ENCODE assay signal across 19 cellular contexts in genomic region chr11:44749160-44749559, GRCh38.
"Had no signal": no experiment of that assay in that cellular context is flagged by ENCODE, and none has a peak within 500 bp of the region (broad histone marks: within the 10 kb centered on the region; RNA-seq: fewer than 3 reads in every experiment).

No MANE protein-coding gene starts in this region.

- H3K27ac Mint-ChIP-seq: activated CD8-positive, alpha-beta T cell treated with anti-CD3 and anti-CD28 coated beads, Interleukin-2, amount 10 ng/mL, durations not matched to agents 7 days and 5 days; activated naive CD4-positive, alpha-beta T cell treated with anti-CD3 and anti-CD28 coated beads, Interleukin-2, amount 50 U/mL, for 72 hours; activated T-cell treated with anti-CD3 and anti-CD28 coated beads, Interleukin-2, amount 50 U/mL, for 24 hours; memory B cell had no signal

- H3K4me3 Mint-ChIP-seq: activated CD8-positive, alpha-beta T cell treated with anti-CD3 and anti-CD28 coated beads, Interleukin-2, amount 10 ng/mL, durations not matched to agents 7 days and 5 days; activated T-cell treated with anti-CD3 and anti-CD28 coated beads, Interleukin-2, amount 50 U/mL, for 24 hours; activated T-helper 17 cell treated with anti-CD3 and anti-CD28 coated beads, Interleukin-2, amount 50 U/mL, for 72 hours; memory B cell had no signal

- H3K27ac ChIP-seq: parathyroid adenoma, tibial artery had no signal

- H3K27me3 Mint-ChIP-seq: activated T-cell treated with anti-CD3 and anti-CD28 coated beads, Interleukin-2, amount 50 U/mL, for 24 hours; activated T-helper 17 cell treated with anti-CD3 and anti-CD28 coated beads, Interleukin-2, amount 50 U/mL, for 72 hours; memory B cell had no signal

- H3K9ac ChIP-seq: parathyroid adenoma had no signal

- H3K4me3 ChIP-seq: tibial artery had no signal

- H3K4me1 ChIP-seq: parathyroid adenoma had no signal

- H3K9me3 Mint-ChIP-seq: activated naive CD4-positive, alpha-beta T cell treated with anti-CD3 and anti-CD28 coated beads, Interleukin-2, amount 50 U/mL, for 72 hours; activated T-cell treated with anti-CD3 and anti-CD28 coated beads, Interleukin-2, amount 50 U/mL, for 24 hours; activated T-helper 17 cell treated with anti-CD3 and anti-CD28 coated beads, Interleukin-2, amount 50 U/mL, for 72 hours; memory B cell had no signal

- H3K36me3 Mint-ChIP-seq: activated naive CD4-positive, alpha-beta T cell treated with anti-CD3 and anti-CD28 coated beads, Interleukin-2, amount 50 U/mL, for 72 hours; memory B cell had no signal

- H3K4me1 Mint-ChIP-seq: memory B cell had no signal

- H3K27me3 ChIP-seq: tibial artery had no signal

- H3K36me3 ChIP-seq: tibial artery had no signal

- H2AFZ ChIP-seq: parathyroid adenoma had no signal

- ATAC-seq: activated CD8-positive, alpha-beta T cell treated with anti-CD3 and anti-CD28 coated beads, Interleukin-2, amount 10 ng/mL, durations not matched to agents 7 days and 5 days; activated naive CD4-positive, alpha-beta T cell treated with anti-CD3 and anti-CD28 coated beads, Interleukin-2, amount 50 U/mL, for 72 hours; activated T-helper 17 cell treated with anti-CD3 and anti-CD28 coated beads, Interleukin-2, amount 50 U/mL, for 72 hours; esophagus mucosa; left ventricle myocardium superior; stimulated activated naive CD8-positive, alpha-beta T cell treated with anti-CD3 and anti-CD28 coated beads, Interleukin-15, Interleukin-2, amounts not matched to agents 100 U/mL and 50 U/mL, for 24 hours had no signal

- DNase-seq: activated CD4-positive, alpha-beta T cell treated with anti-CD3 and anti-CD28 coated beads for 1 hour; activated CD4-positive, alpha-beta T cell treated with anti-CD3 and anti-CD28 coated beads, Interleukin-2, amount 50 U/mL, for 1 hour; activated CD8-positive, alpha-beta T cell treated with anti-CD3 and anti-CD28 coated beads, Interleukin-2, amount 10 ng/mL, durations not matched to agents 7 days and 5 days; activated T-cell treated with anti-CD3 and anti-CD28 coated beads, Interleukin-2, amount 50 U/mL, for 24 hours; central memory CD4-positive, alpha-beta T cell; dermis blood vessel endothelial cell; effector CD8-positive, alpha-beta T cell; kidney glomerular epithelial cell; left ventricle myocardium superior; nucleus accumbens; stimulated activated CD4-positive, alpha-beta T cell treated with anti-CD3 and anti-CD28 coated beads, Interleukin-4, amount 100 ng/mL, for 4 hours; stimulated activated naive CD8-positive, alpha-beta T cell treated with anti-CD3 and anti-CD28 coated beads, Interleukin-15, Interleukin-2, amounts not matched to agents 100 U/mL and 50 U/mL, for 24 hours; T-helper 9 cell had no signal

- H3K9me3 ChIP-seq: tibial artery had no signal

- H3K79me2 ChIP-seq: parathyroid adenoma had no signal
